19 cellular contexts compared by ENCODE assay signal in the genomic region with DNA sequence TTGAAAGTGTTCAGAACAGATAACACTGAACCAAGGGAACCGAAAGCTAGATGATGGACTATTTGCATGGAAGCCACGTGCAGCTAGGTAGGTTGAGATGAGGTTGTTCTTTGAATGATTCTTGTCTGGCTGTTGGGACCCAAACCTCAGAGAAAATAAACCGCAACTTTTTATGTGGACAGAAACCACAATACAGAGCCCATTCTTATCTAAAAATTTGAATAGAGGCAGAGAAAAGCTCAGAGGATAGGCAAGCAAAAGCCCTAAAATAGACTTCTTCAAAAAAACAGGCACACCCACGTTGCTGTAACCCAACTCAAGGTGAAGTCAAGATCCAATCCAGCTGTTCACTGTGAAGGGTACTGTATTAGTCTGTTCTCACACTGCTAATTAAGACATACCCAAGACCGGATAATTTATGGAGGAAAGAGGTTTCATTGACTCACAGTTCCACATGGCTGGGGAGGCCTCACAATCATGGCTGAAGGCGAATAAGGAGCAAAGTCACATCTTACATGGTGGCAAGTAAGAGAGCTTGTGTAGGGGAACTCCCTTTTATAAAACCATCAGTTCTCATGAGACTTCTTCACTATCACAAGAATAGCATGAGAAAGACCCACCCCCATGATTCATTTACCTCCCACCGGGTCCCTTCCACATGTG.
DNase-seq lines count a peak whose midpoint lies in the region; ATAC-seq and TF ChIP-seq lines count a peak whose summit lies in the region.
"Had no signal": no experiment of that assay in that cellular context is flagged by ENCODE, and none has a peak within 500 bp of the region (broad histone marks: within the 10 kb centered on the region; RNA-seq: fewer than 3 reads in every experiment).

No MANE protein-coding gene starts in this region.

- H3K4me3 ChIP-seq in esophagus squamous epithelium (no peak overlapping the region), upper lobe of left lung (no peak overlapping the region)
- H3K4me3 ChIP-seq: GM23248 had no signal

- intact Hi-C loops in esophagus squamous epithelium (cut with DNase I) = no loop called here

- ATAC-seq in GM18868 (IDR thresholded peaks at IDR 0.05; ENCODE audit: unreplicated experiment) (peak; percentile 86), HG02642 (IDR thresholded peaks at IDR 0.05; ENCODE audit: poor library complexity, unreplicated experiment) (peak; percentile 61), HG03520 (IDR thresholded peaks at IDR 0.05; ENCODE audit: unreplicated experiment) (peak; percentile 71), upper lobe of left lung (ENCODE audit: low FRiP score in 2 of 2) (no peak)
- ATAC-seq: activated naive CD8-positive, alpha-beta T cell treated with anti-CD3 and anti-CD28 coated beads, Interleukin-2, amount 50 U/mL, for 24 hours; activated T-cell treated with anti-CD3 and anti-CD28 coated beads, Interleukin-2, amount 50 U/mL, for 4 hours; stimulated activated naive CD8-positive, alpha-beta T cell treated with anti-CD3 and anti-CD28 coated beads, Interleukin-15, amount 100 ng/mL, for 72 hours; T-helper 17 cell had no signal

- H3K36me3 ChIP-seq in esophagus squamous epithelium = no peaks in the 10 kb centered on the region
- H3K36me3 ChIP-seq in upper lobe of left lung = no peaks in the 10 kb centered on the region

- H3K9me3 ChIP-seq in esophagus squamous epithelium (peaks cover 0 to 17% (median 0%) of the 10 kb centered on the region in 3 donors), upper lobe of left lung (peaks cover 0 to 12% (median 0%) of the 10 kb centered on the region in 4 donors)

- peak; percentile 14 for DNase-seq in islet precursor cell
- DNase-seq in esophagus squamous epithelium (lab: John Stamatoyannopoulos, UW) = no peak
- DNase-seq in upper lobe of left lung = no peak
- no peak for DNase-seq in NCI-H2171 (lab: John Stamatoyannopoulos, UW)
- DNase-seq: activated CD4-positive, alpha-beta T cell treated with anti-CD3 and anti-CD28 coated beads for 4 hours; activated naive CD8-positive, alpha-beta T cell treated with anti-CD3 and anti-CD28 coated beads, Interleukin-2, amount 50 U/mL, for 24 hours; activated T-cell treated with anti-CD3 and anti-CD28 coated beads, Interleukin-2, amount 50 U/mL, for 4 hours; C1 segment of cervical spinal cord; central memory CD4-positive, alpha-beta T cell; DMS79; GM23248; midbrain; NCI-H146; NCI-H510A; stimulated activated naive CD8-positive, alpha-beta T cell treated with anti-CD3 and anti-CD28 coated beads, Interleukin-15, amount 100 ng/mL, for 72 hours; T-helper 17 cell had no signal

- H3K4me1 ChIP-seq in esophagus squamous epithelium = no peaks in the 10 kb centered on the region
- no peaks in the 10 kb centered on the region for H3K4me1 ChIP-seq in upper lobe of left lung

- TF ChIP-seq POLR2A in esophagus squamous epithelium (IDR thresholded peaks at IDR 0.05) (no peak), upper lobe of left lung (IDR thresholded peaks at IDR 0.05) (no peak)

- TF ChIP-seq EP300 in upper lobe of left lung (IDR thresholded peaks at IDR 0.05) = no peak

- TF ChIP-seq CTCF in esophagus squamous epithelium (IDR thresholded peaks at IDR 0.05) (no peak), upper lobe of left lung (IDR thresholded peaks at IDR 0.05) (no peak)

- H3K27me3 ChIP-seq in esophagus squamous epithelium (no peaks in the 10 kb centered on the region), upper lobe of left lung (no peaks in the 10 kb centered on the region)

- H3K27ac ChIP-seq in esophagus squamous epithelium (no peak overlapping the region), upper lobe of left lung (no peak overlapping the region)
- H3K27ac ChIP-seq: GM23248 had no signal

- WGBS in esophagus squamous epithelium, 2 donors = 60 to 72% methylated on average over 7 of the region's 7 CpGs
- 66 to 77% methylated on average over 7 of the region's 7 CpGs for WGBS in upper lobe of left lung, 2 donors

Comparison
In these comparisons a context has a peak if more than half of its experiments do, and no peak if none do; other contexts are left out.
1. ATAC-seq: peak in GM18868 (single experiment), HG02642 (single experiment) and HG03520 (single experiment); none in upper lobe of left lung (0 of 2).